1 cellular context compared by ENCODE assay signal in genomic region chr11:34907934-34908593, GRCh38.
TF ChIP-seq lines count a peak whose summit lies in the region.

No MANE protein-coding gene starts in this region.

TF ChIP-seq in endothelial cell of umbilical vein, 7 proteins besides CTCF, POLR2A, EP300 and RAD21 (continued from another document):
- TF ChIP-seq POLR2AphosphoS5 (IDR thresholded peaks at IDR 0.05; ENCODE audit: insufficient read depth, low read depth, low read length) (no peak), JUN (IDR thresholded peaks at IDR 0.05; ENCODE audit: borderline replicate concordance, insufficient read depth, insufficient read length, low read depth) (peak; percentile 46)
